1 cellular context compared by ENCODE assay signal in genomic region chr1:46221749-46222148, GRCh38.
TF ChIP-seq lines count a peak whose summit lies in the region.

No MANE protein-coding gene starts in this region.

TF ChIP-seq in H1, 55 proteins besides CTCF, POLR2A, EP300 and RAD21:
- TF ChIP-seq SP2 (IDR thresholded peaks at IDR 0.05; ENCODE audit: low read length) (no peak), POU5F1 (IDR thresholded peaks at IDR 0.05; ENCODE audit: low read depth, low read length) (0 out of 2 replicates have a peak, but pooled peaks have one; percentile 17), CREB1 (IDR thresholded peaks at IDR 0.05) (no peak), CHD2 (IDR thresholded peaks at IDR 0.05; ENCODE audit: low read length) (no peak)
